ENCODE assay signal across 8 cellular contexts in genomic region chr6:144007779-144008500, GRCh38. TPM values are rescaled to one million over a fixed set of nuclear protein-coding genes. Genes with fewer than 3 reads are reported as not detected.
DNase-seq lines count a peak whose midpoint lies in the region; ATAC-seq and TF ChIP-seq lines count a peak whose summit lies in the region.

A gene with protein sequence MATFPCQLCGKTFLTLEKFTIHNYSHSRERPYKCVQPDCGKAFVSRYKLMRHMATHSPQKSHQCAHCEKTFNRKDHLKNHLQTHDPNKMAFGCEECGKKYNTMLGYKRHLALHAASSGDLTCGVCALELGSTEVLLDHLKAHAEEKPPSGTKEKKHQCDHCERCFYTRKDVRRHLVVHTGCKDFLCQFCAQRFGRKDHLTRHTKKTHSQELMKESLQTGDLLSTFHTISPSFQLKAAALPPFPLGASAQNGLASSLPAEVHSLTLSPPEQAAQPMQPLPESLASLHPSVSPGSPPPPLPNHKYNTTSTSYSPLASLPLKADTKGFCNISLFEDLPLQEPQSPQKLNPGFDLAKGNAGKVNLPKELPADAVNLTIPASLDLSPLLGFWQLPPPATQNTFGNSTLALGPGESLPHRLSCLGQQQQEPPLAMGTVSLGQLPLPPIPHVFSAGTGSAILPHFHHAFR (minus strand): TSS chr6:144008259. CDS start chr6:143948136, 60,123 bp downstream.

- no peak within 1 kb of the TSS for H3K27ac ChIP-seq in SK-N-MC

- peak within 1 kb of the TSS; percentile 60 for H3K4me3 ChIP-seq in AG04449 (ENCODE audit: low read depth, low read length)
- H3K4me3 ChIP-seq in SK-N-MC: peak within 1 kb of the TSS; percentile 74
- H3K4me3 ChIP-seq in choroid plexus epithelial cell (ENCODE audit: low read depth, low read length): peak within 1 kb of the TSS; percentile 67

- H3K9me3 ChIP-seq in SK-N-MC (ENCODE audit: low read depth, low read length): no peaks in the 10 kb centered on the region

- intact Hi-C loops in left colon (cut with DNase I, micrococcal nuclease): no loop called here

- TF ChIP-seq CTCF in AG04449 (IDR thresholded peaks at IDR 0.05; ENCODE audit: insufficient read depth, low read length, missing control alignments) (no peak), choroid plexus epithelial cell (conservative IDR thresholded peaks at IDR 0.05; ENCODE audit: low read depth, low read length) (no peak)

- ATAC-seq in GM18861 (IDR thresholded peaks at IDR 0.05; ENCODE audit: unreplicated experiment): peak; percentile 67
- peak; percentile 76 for ATAC-seq in HG03139 (IDR thresholded peaks at IDR 0.05; ENCODE audit: unreplicated experiment)
- ATAC-seq in left colon: peak; percentile 89
- ATAC-seq in HG02973 (IDR thresholded peaks at IDR 0.05; ENCODE audit: unreplicated experiment): no peak

- POLR2A ChIA-PET in AG04449 (lab: Yijun Ruan, JAX): interaction anchor here (0.6 to 1.4 kb wide), 8 partner anchors 9 to 471 kb away, joined by 3 to 5 read pairs (median 3); partner anchors contain the start of gene LTV1

- H3K36me3 ChIP-seq in SK-N-MC (ENCODE audit: insufficient read depth, low read length): no peaks in the 10 kb centered on the region

- peak within 1 kb of the TSS; percentile 73 for H3K9ac ChIP-seq in SK-N-MC (ENCODE audit: insufficient read length)

- no peak for DNase-seq in AG04449 (ENCODE audit: low read depth, low spot score)
- DNase-seq in SK-N-MC (ENCODE audit: low read depth, low spot score): no peak
- peak; percentile 62 for DNase-seq in choroid plexus epithelial cell (ENCODE audit: low read depth)
- peak; percentile 53 to 74 for DNase-seq in left colon
- peak; percentile 22 for DNase-seq in stimulated activated CD4-positive, alpha-beta T cell treated with anti-CD3 and anti-CD28 coated beads, Interleukin-4, amount 100 ng/mL, for 1 hour

- CTCF ChIA-PET in AG04449 (lab: Yijun Ruan, JAX): interaction anchor here (0.7 to 2.5 kb wide), 5 partner anchors 9 to 434 kb away, joined by 3 to 14 read pairs (median 4); no protein-coding TSS in a partner anchor

RNA-seq across cellular contexts. Expression of the gene that starts here (rescaled TPM):
- 10 to 100 TPM; 33.5 to 36.4 TPM for total RNA-seq in left colon

Comparison
In these comparisons a context has a peak if more than half of its experiments do, and no peak if none do; other contexts are left out.
1. DNase-seq: peak in choroid plexus epithelial cell (single experiment), left colon (2 of 2) and stimulated activated CD4-positive, alpha-beta T cell treated with anti-CD3 and anti-CD28 coated beads, Interleukin-4, amount 100 ng/mL, for 1 hour (single experiment); none in AG04449 (single experiment) and SK-N-MC (single experiment).
2. Peak in every context shown above with its lines, with median percentiles within 50 percentile points of each other: H3K4me3 ChIP-seq.